In genomic region chr5:55701462-55702103, GRCh38 we compare ENCODE assay signal across 1 cellular context.
TF ChIP-seq lines count a peak whose summit lies in the region.

No MANE protein-coding gene starts in this region.

TF ChIP-seq in GM23338, 12 proteins besides CTCF, POLR2A, EP300 and RAD21 (continued from another document):
- TF ChIP-seq ZNF462 (CRISPR knock-in tag; IDR thresholded peaks at IDR 0.05), result no peak
- TF ChIP-seq REST (IDR thresholded peaks at IDR 0.05; ENCODE audit: unreplicated experiment), result no peak
- TF ChIP-seq EZH2 (IDR thresholded peaks at IDR 0.05; ENCODE audit: low read depth, unreplicated experiment), result no peak
TF ChIP-seq in GM23338: peak in this region for 0.
